Comparison of ENCODE assay signal across 1 cellular context in the genomic region with DNA sequence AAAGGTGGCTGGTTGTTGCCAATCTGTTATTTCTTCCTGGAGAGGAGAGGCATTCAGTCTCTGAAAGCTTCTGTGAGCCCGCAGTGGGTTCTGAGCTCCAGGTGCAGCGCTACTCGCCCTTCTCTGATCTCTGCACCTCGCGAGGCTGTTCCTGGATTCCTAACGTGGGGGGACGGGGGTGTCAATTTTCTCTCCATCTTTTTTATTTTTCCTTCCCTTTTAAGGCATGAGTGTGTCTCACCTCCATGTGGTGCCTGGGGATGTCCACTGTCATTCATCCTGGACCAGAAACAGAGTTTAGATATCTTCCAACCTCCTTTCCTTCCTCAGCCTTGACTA.
TF ChIP-seq lines count a peak whose summit lies in the region.

No MANE protein-coding gene starts in this region.

TF ChIP-seq in GM23338, 12 proteins besides CTCF, POLR2A, EP300 and RAD21 (continued from another document):
- TF ChIP-seq REST (IDR thresholded peaks at IDR 0.05; ENCODE audit: unreplicated experiment) (no peak), ZNF462 (CRISPR knock-in tag; IDR thresholded peaks at IDR 0.05) (no peak), POLR2AphosphoS5 (IDR thresholded peaks at IDR 0.05; ENCODE audit: low read depth) (no peak)
